Comparison of ENCODE assay signal across 23 cellular contexts in the genomic region with DNA sequence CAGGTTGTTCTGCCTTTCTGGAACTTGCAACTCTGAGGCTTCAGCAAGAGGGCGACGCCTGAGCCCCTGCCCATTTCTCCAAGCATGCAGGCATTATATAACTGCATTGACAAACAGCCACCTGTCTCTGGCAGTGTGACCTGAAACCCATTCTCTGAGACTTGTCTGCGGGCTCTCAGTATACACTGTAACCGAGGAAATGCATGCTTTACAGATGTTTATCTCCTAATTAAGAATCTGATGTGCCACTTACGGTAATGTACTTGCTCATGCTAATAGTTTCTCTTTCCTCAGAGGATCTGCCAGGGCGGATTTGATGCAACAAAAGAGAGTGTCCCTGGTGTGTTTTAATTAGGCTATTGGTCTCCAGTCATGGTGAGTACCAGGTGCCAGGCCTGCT.
DNase-seq lines count a peak whose midpoint lies in the region; ATAC-seq and TF ChIP-seq lines count a peak whose summit lies in the region.
"Had no signal": no experiment of that assay in that cellular context is flagged by ENCODE, and none has a peak within 500 bp of the region (broad histone marks: within the 10 kb centered on the region; RNA-seq: fewer than 3 reads in every experiment).

No MANE protein-coding gene starts in this region.

- no peaks in the 10 kb centered on the region for H3K79me2 ChIP-seq in neural progenitor cell (ENCODE audit: low read depth)

- no peaks in the 10 kb centered on the region for H3K27me3 ChIP-seq in neural progenitor cell
- H3K27me3 ChIP-seq: ovary, Peyer's patch, tibial artery had no signal

- no peaks in the 10 kb centered on the region for H4K20me1 ChIP-seq in neural progenitor cell (ENCODE audit: low read depth)

- no peak overlapping the region for H3K4me3 Mint-ChIP-seq in neural progenitor cell
- H3K4me3 Mint-ChIP-seq: activated naive CD8-positive, alpha-beta T cell treated with anti-CD3 and anti-CD28 coated beads for 36 hours; activated T-helper 17 cell treated with anti-CD3 and anti-CD28 coated beads, Interleukin-2, amount 50 U/mL, for 72 hours; CD8-positive, alpha-beta T cell; mesothelial cell of epicardium; naive thymus-derived CD8-positive, alpha-beta T cell; stimulated activated naive CD8-positive, alpha-beta T cell treated with anti-CD3 and anti-CD28 coated beads, Interleukin-15, Interleukin-2, amounts not matched to agents 100 ng/mL and 50 ng/mL, for 24 hours had no signal

- H3F3A ChIP-seq in neural progenitor cell (ENCODE audit: low read depth) = peaks cover 7% of the 10 kb centered on the region

- H3K9me3 Mint-ChIP-seq in neural progenitor cell = peaks cover 2% of the 10 kb centered on the region
- H3K9me3 Mint-ChIP-seq: mesothelial cell of epicardium had no signal

- DNase-seq in NCI-H2107 treated with DMSO at 0.1 percent for 48 hours (lab: John Stamatoyannopoulos, UW; ENCODE audit: unreplicated experiment) = peak; percentile 22
- DNase-seq in NCI-H2107 (lab: John Stamatoyannopoulos, UW) = no peak
- peak; percentile 7 to 10 for DNase-seq in NCI-H187 (lab: John Stamatoyannopoulos, UW)
- DNase-seq in NCI-H69 (lab: John Stamatoyannopoulos, UW) = peak; percentile 94
- DNase-seq in neural progenitor cell (ENCODE audit: low spot score) = peak; percentile 14
- no peak for DNase-seq in T-helper 9 cell
- DNase-seq in effector CD4-positive, alpha-beta T cell = no peak
- DNase-seq: 8988T; activated CD8-positive, alpha-beta memory T cell treated with anti-CD3 and anti-CD28 coated beads, Interleukin-2, amount 50 U/mL, for 4 hours; activated naive CD8-positive, alpha-beta T cell treated with anti-CD3 and anti-CD28 coated beads for 36 hours; CD8-positive, alpha-beta T cell; dorsolateral prefrontal cortex; head of caudate nucleus; left cardiac atrium; naive thymus-derived CD8-positive, alpha-beta T cell; ovary; Peyer's patch; stimulated activated CD4-positive, alpha-beta T cell treated with anti-CD3 and anti-CD28 coated beads, Interleukin-12 subunit alpha, Interleukin-12 subunit beta, amount 100 ng/mL, for 4 hours; tibial artery had no signal

- no peak overlapping the region for H3K27ac ChIP-seq in neural progenitor cell
- H3K27ac ChIP-seq: dorsolateral prefrontal cortex, ovary, Peyer's patch, tibial artery had no signal

- peaks cover 10% of the 10 kb centered on the region for H3K4me1 Mint-ChIP-seq in neural progenitor cell
- H3K4me1 Mint-ChIP-seq: activated naive CD8-positive, alpha-beta T cell treated with anti-CD3 and anti-CD28 coated beads for 36 hours; activated T-helper 17 cell treated with anti-CD3 and anti-CD28 coated beads, Interleukin-2, amount 50 U/mL, for 72 hours; naive thymus-derived CD8-positive, alpha-beta T cell had no signal

- no peak overlapping the region for H3K9ac ChIP-seq in neural progenitor cell

- no peak overlapping the region for H3K4me2 ChIP-seq in neural progenitor cell

- H3K27ac Mint-ChIP-seq in neural progenitor cell = no peak overlapping the region
- H3K27ac Mint-ChIP-seq: activated naive CD8-positive, alpha-beta T cell treated with anti-CD3 and anti-CD28 coated beads for 36 hours; activated T-helper 17 cell treated with anti-CD3 and anti-CD28 coated beads, Interleukin-2, amount 50 U/mL, for 72 hours; CD8-positive, alpha-beta T cell; mesothelial cell of epicardium; naive thymus-derived CD8-positive, alpha-beta T cell; stimulated activated naive CD8-positive, alpha-beta T cell treated with anti-CD3 and anti-CD28 coated beads, Interleukin-15, Interleukin-2, amounts not matched to agents 100 ng/mL and 50 ng/mL, for 24 hours had no signal

- peaks cover 1% of the 10 kb centered on the region for H3K36me3 Mint-ChIP-seq in neural progenitor cell
- H3K36me3 Mint-ChIP-seq: activated naive CD8-positive, alpha-beta T cell treated with anti-CD3 and anti-CD28 coated beads for 36 hours; CD8-positive, alpha-beta T cell; mesothelial cell of epicardium; naive thymus-derived CD8-positive, alpha-beta T cell had no signal

- TF ChIP-seq CTCF in neural progenitor cell (IDR thresholded peaks at IDR 0.05) = no peak

- peaks cover 4% of the 10 kb centered on the region for H3K27me3 Mint-ChIP-seq in neural progenitor cell (ENCODE audit: insufficient read depth, low read depth)
- H3K27me3 Mint-ChIP-seq: activated T-helper 17 cell treated with anti-CD3 and anti-CD28 coated beads, Interleukin-2, amount 50 U/mL, for 72 hours; stimulated activated naive CD8-positive, alpha-beta T cell treated with anti-CD3 and anti-CD28 coated beads, Interleukin-15, Interleukin-2, amounts not matched to agents 100 ng/mL and 50 ng/mL, for 24 hours had no signal

- H3K4me1 ChIP-seq in neural progenitor cell = peaks cover 10% of the 10 kb centered on the region
- H3K4me1 ChIP-seq: Peyer's patch, tibial artery had no signal

- H3K36me3 ChIP-seq in neural progenitor cell = no peaks in the 10 kb centered on the region
- H3K36me3 ChIP-seq: ovary, Peyer's patch, tibial artery had no signal

- no peak overlapping the region for H3K4me3 ChIP-seq in neural progenitor cell
- H3K4me3 ChIP-seq: dorsolateral prefrontal cortex, ovary, Peyer's patch, tibial artery had no signal

- H2AFZ ChIP-seq in neural progenitor cell (replicated peaks) = no peak overlapping the region

- no peaks in the 10 kb centered on the region for H3K9me3 ChIP-seq in neural progenitor cell (ENCODE audit: low read depth)
- H3K9me3 ChIP-seq: ovary, Peyer's patch, tibial artery had no signal

- ATAC-seq in HG03457 (IDR thresholded peaks at IDR 0.05; ENCODE audit: unreplicated experiment) = no peak
- ATAC-seq: activated T-helper 17 cell treated with anti-CD3 and anti-CD28 coated beads, Interleukin-2, amount 50 U/mL, for 72 hours; CD8-positive, alpha-beta T cell; left cardiac atrium; naive thymus-derived CD8-positive, alpha-beta T cell had no signal

Comparison
In these comparisons a context has a peak if more than half of its experiments do, and no peak if none do; other contexts are left out.
1. DNase-seq: peak in NCI-H2107 treated with DMSO at 0.1 percent for 48 hours (single experiment), NCI-H187 (2 of 2), NCI-H69 (single experiment) and neural progenitor cell (single experiment); none in NCI-H2107 (single experiment), T-helper 9 cell (single experiment) and effector CD4-positive, alpha-beta T cell (single experiment).